In the genomic region with DNA sequence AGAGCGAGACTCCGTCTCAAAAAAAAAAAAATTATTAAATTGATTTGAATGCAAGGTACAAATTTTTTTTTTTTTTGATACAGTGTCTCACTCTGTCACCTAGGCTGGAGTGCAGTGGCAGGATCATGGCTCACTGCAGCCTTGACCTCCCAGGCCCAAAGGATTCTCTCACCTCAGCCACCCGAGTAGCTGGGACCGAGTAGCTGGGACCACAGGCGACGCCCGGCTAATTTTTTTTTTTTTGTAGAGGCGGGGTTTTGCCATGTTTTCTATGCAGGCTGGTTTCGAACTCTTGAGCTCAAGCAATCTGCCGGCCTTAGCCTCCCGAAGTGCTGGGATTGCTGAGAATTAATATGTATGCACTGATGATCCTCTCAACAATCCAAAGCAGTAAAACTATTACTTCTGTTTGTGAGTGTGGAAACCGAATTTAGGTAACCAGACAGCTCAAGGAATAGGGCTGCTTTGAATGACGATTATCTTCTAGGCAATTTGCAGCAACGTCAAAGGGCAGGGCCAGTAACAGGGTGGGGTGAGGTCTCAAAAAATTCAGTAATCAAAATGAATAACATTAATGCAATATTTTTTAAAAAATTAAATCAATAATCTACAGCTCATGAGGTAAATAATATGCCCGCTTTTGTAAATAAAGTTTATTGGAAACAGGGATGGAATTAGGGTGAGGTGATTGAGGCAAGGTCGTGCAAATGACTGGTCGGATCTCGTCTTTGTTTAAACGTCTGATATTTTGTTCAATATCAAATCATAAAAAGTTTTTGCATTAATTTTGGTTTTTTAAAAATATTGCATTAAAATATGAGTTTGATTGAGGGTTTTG, we compare ENCODE assay signal across 8 cellular contexts. TPM values are rescaled to one million over a fixed set of nuclear protein-coding genes. Genes with fewer than 3 reads are reported as not detected.
A peak's percentile ranks its signal among the peaks of the same experiment; 100 is the strongest.
DNase-seq lines count a peak whose midpoint lies in the region; ATAC-seq, FAIRE-seq and TF ChIP-seq lines count a peak whose summit lies in the region.

No MANE protein-coding gene starts in this region.

- H3F3A ChIP-seq in PC-3 (ENCODE audit: low read length, unreplicated experiment), result no peaks in the 10 kb centered on the region

- TF ChIP-seq EP300 in H1 (IDR thresholded peaks at IDR 0.05; ENCODE audit: borderline replicate concordance in 1 of 2, low read depth in 2 of 2, low read length in 2 of 2), result no peak

- no peak overlapping the region for H3K14ac ChIP-seq in H1 (ENCODE audit: insufficient read length)

- H3K4me3 ChIP-seq in PC-3 (ENCODE audit: low read length) (peak overlapping the region; percentile 100), H1 (ENCODE audit: extremely low read depth in 1 of 4, insufficient read depth in 2 of 4, low read depth in 3 of 4, low read length in 4 of 4) (peak overlapping the region; percentile 76 to 92 (median 80)), neutrophil (ENCODE audit: low read depth in 1 of 2, low read length in 1 of 2) (peak overlapping the region; percentile 84 to 85)

- no peak for FAIRE-seq in H1 (lab: Jason Lieb, UNC)

- peak; percentile 36 for DNase-seq in DMS53 (lab: John Stamatoyannopoulos, UW)
- no peak for DNase-seq in DMS53 treated with DMSO at 0.1 percent for 48 hours (lab: John Stamatoyannopoulos, UW; ENCODE audit: unreplicated experiment)
- no peak for DNase-seq in PC-3
- no peak for DNase-seq in H1 (ENCODE audit: low read depth in 1 of 2, low spot score in 2 of 2)
- no peak for DNase-seq in stimulated activated CD4-positive, alpha-beta T cell treated with anti-CD3 and anti-CD28 coated beads, Interleukin-4, amount 100 ng/mL, for 1 hour
- DNase-seq in DMS153 treated with DMSO at 0.1 percent for 48 hours (lab: John Stamatoyannopoulos, UW; ENCODE audit: unreplicated experiment), result no peak
- DNase-seq in NCI-H1048 (lab: John Stamatoyannopoulos, UW), result no peak

- H3K23me2 ChIP-seq in H1 (ENCODE audit: low read depth, low read length), result no peaks in the 10 kb centered on the region

- H3K56ac ChIP-seq in H1 (replicated peaks; ENCODE audit: insufficient read length, low read depth, low read length), result peak overlapping the region; percentile 82

- no peak overlapping the region for H2BK5ac ChIP-seq in H1 (ENCODE audit: low read depth, low read length)

- no peak overlapping the region for H3K4ac ChIP-seq in H1 (replicated peaks; ENCODE audit: insufficient read length, low read depth, low read length)

- H2BK20ac ChIP-seq in H1 (ENCODE audit: low read length), result no peak overlapping the region

- H3K36me3 ChIP-seq in PC-3 (ENCODE audit: low read depth, low read length) (peaks cover 6% of the 10 kb centered on the region), H1 (ENCODE audit: control insufficient read depth in 2 of 4, insufficient read depth in 4 of 4, low read length in 3 of 4) (peaks cover 0 to 12% (median 3%) of the 10 kb centered on the region in 4 experiments; a peak in 3 of 8 replicates), neutrophil (no peaks in the 10 kb centered on the region)

- H2BK120ac ChIP-seq in H1 (replicated peaks; ENCODE audit: low read depth, low read length), result peak overlapping the region; percentile 28

- H3K4me2 ChIP-seq in PC-3 (ENCODE audit: low read length) (peak overlapping the region; percentile 96), H1 (ENCODE audit: insufficient read depth in 1 of 2, low read depth in 2 of 2, low read length in 2 of 2) (peak overlapping the region; percentile 71 to 79)

- peak overlapping the region; percentile 96 for H3K9ac ChIP-seq in PC-3 (ENCODE audit: low read length)
- peak overlapping the region; percentile 61 to 95 (median 89); a peak in 6 of 7 replicates for H3K9ac ChIP-seq in H1 (replicated peaks in 1 of 4; ENCODE audit: extremely low read depth in 1 of 4, low read depth in 3 of 4, low read length in 3 of 4)

- intact Hi-C loops in PC-3 (cut with micrococcal nuclease), result loop anchor here (1.0 kb wide), 1 partner anchor 41 kb away; no protein-coding TSS in a partner anchor

- no peak overlapping the region; the same call in 1 of the 2 replicates for H3K18ac ChIP-seq in H1 (ENCODE audit: extremely low read depth, low read length)

- no peaks in the 10 kb centered on the region for H3K27me3 ChIP-seq in PC-3 (ENCODE audit: low read length)
- H3K27me3 ChIP-seq in H1 (replicated peaks in 1 of 4; ENCODE audit: control insufficient read depth in 3 of 4, extremely low read depth in 1 of 4, insufficient read depth in 3 of 4, low read length in 3 of 4), result no peaks in the 10 kb centered on the region
- no peaks in the 10 kb centered on the region for H3K27me3 ChIP-seq in neutrophil

- H2BK15ac ChIP-seq in H1 (ENCODE audit: low read length), result no peak overlapping the region

- CTCF ChIA-PET in PC-3 (lab: Charles Lee), result interaction anchor here (0.6 to 0.7 kb wide), 3 partner anchors 31 to 517 kb away, joined by 3 to 4 read pairs (median 3); no protein-coding TSS in a partner anchor
- CTCF ChIA-PET in H1 (lab: Charles Lee; ENCODE audit: partially characterized antibody), result interaction anchor here (0.7 to 2.7 kb wide), 10 partner anchors 10 to 1626 kb away, joined by 3 to 13 read pairs (median 4); no protein-coding TSS in a partner anchor

- peak overlapping the region; percentile 88 for H4K5ac ChIP-seq in H1 (ENCODE audit: insufficient read length, low read depth, low read length)

- H3K9me3 ChIP-seq in PC-3 (ENCODE audit: low read length) (no peaks in the 10 kb centered on the region), H1 (ENCODE audit: insufficient read depth in 2 of 2, low read depth in 1 of 2, low read length in 1 of 2) (no peaks in the 10 kb centered on the region), neutrophil (no peaks in the 10 kb centered on the region)

- no peak for TF ChIP-seq RAD21 in H1 (IDR thresholded peaks at IDR 0.05 in 1 of 2, conservative IDR thresholded peaks at IDR 0.05 in 1 of 2; ENCODE audit: low read depth in 2 of 2, low read length in 2 of 2)

- ATAC-seq in PC-3, result no peak

- H2AFZ ChIP-seq in PC-3 (ENCODE audit: low read length) (peak overlapping the region; percentile 97), H1 (ENCODE audit: low read length) (no peak overlapping the region)

- peak overlapping the region; percentile 54; the same call in 1 of the 2 replicates for H3K27ac ChIP-seq in PC-3 (ENCODE audit: low read length)
- H3K27ac ChIP-seq in H1 (ENCODE audit: low read depth, low read length), result peak overlapping the region; percentile 80; the same call in 1 of the 2 replicates
- H3K27ac ChIP-seq in neutrophil, result peak overlapping the region; percentile 82

- WGBS in H1 (ENCODE audit: extremely low coverage in 1 of 2, insufficient coverage in 1 of 2, insufficient read length in 1 of 2, insufficient replicate concordance in 2 of 2, low coverage in 1 of 2, low lambda C conversion rate in 2 of 2, missing lambda C conversion rate in 1 of 2), 2 experiments, result 52% methylated on average over 19 of the region's 19 CpGs; no CpG with 5 or more reads in 1 of the 2 experiments

- no peak overlapping the region for H2BK12ac ChIP-seq in H1 (ENCODE audit: low read depth, low read length)

- POLR2A ChIA-PET in PC-3 (lab: Charles Lee; ENCODE audit: unreplicated experiment), result interaction anchor here (0.6 kb wide), 1 partner anchor 41 kb away, joined by 3 read pairs; no protein-coding TSS in a partner anchor
- POLR2A ChIA-PET in H1 (lab: Charles Lee; ENCODE audit: partially characterized antibody), result interaction anchor here (0.6 to 2.6 kb wide), 22 partner anchors 8 to 220 kb away, joined by 3 to 10 read pairs (median 4); a partner anchor contains a TSS

- H3K79me2 ChIP-seq in PC-3 (ENCODE audit: low read length) (peaks cover 42% of the 10 kb centered on the region), H1 (ENCODE audit: control insufficient read depth in 1 of 2, insufficient read depth in 2 of 2, low read length in 2 of 2) (peaks cover 2 to 38% of the 10 kb centered on the region in 2 experiments; a peak in 3 of 4 replicates)

- H3K79me1 ChIP-seq in H1 (ENCODE audit: low read depth, low read length), result no peaks in the 10 kb centered on the region

- no peak for TF ChIP-seq POLR2A in H1 (IDR thresholded peaks at IDR 0.05; ENCODE audit: control extremely low read depth in 1 of 2, low read depth in 2 of 2, low read length in 2 of 2)

- TF ChIP-seq CTCF in PC-3 (conservative IDR thresholded peaks at IDR 0.05; ENCODE audit: low read depth, low read length), result no peak
- TF ChIP-seq CTCF in H1 (IDR thresholded peaks at IDR 0.05; ENCODE audit: control extremely low read depth in 1 of 3, insufficient read depth in 1 of 3, low read depth in 1 of 3, low read length in 3 of 3), result no peak
- TF ChIP-seq CTCF in neutrophil (IDR thresholded peaks at IDR 0.05), result no peak

- no peak overlapping the region for H2AK5ac ChIP-seq in H1 (ENCODE audit: low read depth, low read length)

- BruUV-seq in PC-3 (replicated peaks; lab: Mats Ljungman, UMichigan), result TSS peak; percentile 74

- H4K91ac ChIP-seq in H1 (replicated peaks; ENCODE audit: insufficient read length, low read length), result no peak overlapping the region

- H4K8ac ChIP-seq in H1 (ENCODE audit: extremely low read depth, insufficient read depth, low read length), result peak overlapping the region; percentile 53; the same call in 1 of the 2 replicates

- no peaks in the 10 kb centered on the region for H3K9me2 ChIP-seq in PC-3 (replicated peaks; ENCODE audit: low read length)

- H4K20me1 ChIP-seq in PC-3 (ENCODE audit: low read length) (no peaks in the 10 kb centered on the region), H1 (replicated peaks in 1 of 2; ENCODE audit: control insufficient read depth in 1 of 2, insufficient read depth in 2 of 2, low read length in 2 of 2) (peaks cover 0 to 3% of the 10 kb centered on the region in 2 experiments)

- no peak overlapping the region for H3K23ac ChIP-seq in H1 (ENCODE audit: insufficient read length)

- no peaks in the 10 kb centered on the region; the same call in 1 of the 2 replicates for H3K4me1 ChIP-seq in PC-3 (ENCODE audit: insufficient read depth, low read length)
- H3K4me1 ChIP-seq in H1 (replicated peaks in 1 of 4; ENCODE audit: control insufficient read depth in 3 of 4, insufficient read depth in 4 of 4, low read length in 3 of 4), result no peaks in the 10 kb centered on the region; a peak in 1 of 7 replicates
- peaks cover 9 to 11% of the 10 kb centered on the region in 2 experiments for H3K4me1 ChIP-seq in neutrophil (ENCODE audit: control insufficient read depth in 1 of 2, insufficient read depth in 1 of 2, low read depth in 1 of 2, low read length in 1 of 2)

RNA-seq across cellular contexts. Expression of a gene that starts 1.2 kb away (rescaled TPM):
- total RNA-seq in PC-3 (2014; rRNA removed), result 21.5 and 29.5 TPM in 2 replicates
- 45.8 and 46.7 TPM in 2 replicates for total RNA-seq in H1 (2021; fragmentation: NEBNext Ultra II Directional; extraction: Animal tissue kit (Norgen Biotek cat#: 25700))
- polyA plus RNA-seq in H1 (2011; rRNA removed), result 5.9 and 7.1 TPM in 2 replicates
- 12.6 TPM for polyA plus RNA-seq in H1 (2011; cell fraction: cytosol; rRNA removed)
- 12.4 TPM for polyA plus RNA-seq in H1 (2011; cell fraction: nucleus; rRNA removed)
- polyA plus RNA-seq in H1 (2012, experiment 1 of 2), result 22.3 to 35.4 TPM (median 23.4 TPM) in 4 replicates
- polyA plus RNA-seq in H1 (2012, experiment 2 of 2), result 2.2 TPM
- 31.5 TPM for polyA plus RNA-seq in H1 (2013, experiment 1 of 2)
- 29.1 TPM for polyA plus RNA-seq in H1 (2013, experiment 2 of 2)
- polyA minus RNA-seq in H1 (2011; rRNA and poly(A)+ RNA removed), result 32.8 and 37.9 TPM in 2 replicates
- 17.0 TPM for polyA minus RNA-seq in H1 (2011; cell fraction: cytosol; rRNA and poly(A)+ RNA removed)
- 22.0 TPM for polyA minus RNA-seq in H1 (2011; cell fraction: nucleus; rRNA and poly(A)+ RNA removed)

RNA-seq across cellular contexts. Expression of a gene that starts 39.2 kb away (rescaled TPM):
- total RNA-seq in PC-3 (2014; rRNA removed), result 5.9 and 7.7 TPM in 2 replicates
- 7.3 and 7.7 TPM in 2 replicates for total RNA-seq in H1 (2021; fragmentation: NEBNext Ultra II Directional; extraction: Animal tissue kit (Norgen Biotek cat#: 25700))
- polyA plus RNA-seq in H1 (2011; rRNA removed), result 5.5 and 5.6 TPM in 2 replicates
- polyA plus RNA-seq in H1 (2011; cell fraction: cytosol; rRNA removed), result 8.6 TPM
- polyA plus RNA-seq in H1 (2011; cell fraction: nucleus; rRNA removed), result 12.8 TPM
- 7.9 to 9.3 TPM (median 8.9 TPM) in 4 replicates for polyA plus RNA-seq in H1 (2012, experiment 1 of 2)
- polyA plus RNA-seq in H1 (2012, experiment 2 of 2), result 0.45 TPM
- 3.9 TPM for polyA plus RNA-seq in H1 (2013, experiment 1 of 2)
- polyA plus RNA-seq in H1 (2013, experiment 2 of 2), result 4.7 TPM
- polyA minus RNA-seq in H1 (2011; rRNA and poly(A)+ RNA removed), result 48.5 and 74.4 TPM in 2 replicates
- 22.1 TPM for polyA minus RNA-seq in H1 (2011; cell fraction: cytosol; rRNA and poly(A)+ RNA removed)
- 17.7 TPM for polyA minus RNA-seq in H1 (2011; cell fraction: nucleus; rRNA and poly(A)+ RNA removed)

RNA-seq across cellular contexts. Expression of a gene that starts 49.9 kb away (rescaled TPM):
- 13.4 and 19.2 TPM in 2 replicates for total RNA-seq in PC-3 (2014; rRNA removed)
- total RNA-seq in H1 (2021; fragmentation: NEBNext Ultra II Directional; extraction: Animal tissue kit (Norgen Biotek cat#: 25700)), result 10.8 and 12.8 TPM in 2 replicates
- 7.3 and 7.5 TPM in 2 replicates for polyA plus RNA-seq in H1 (2011; rRNA removed)
- polyA plus RNA-seq in H1 (2011; cell fraction: cytosol; rRNA removed), result 11.7 TPM
- polyA plus RNA-seq in H1 (2011; cell fraction: nucleus; rRNA removed), result 10.3 TPM
- 12.2 to 13.3 TPM (median 12.6 TPM) in 4 replicates for polyA plus RNA-seq in H1 (2012, experiment 1 of 2)
- 5.7 TPM for polyA plus RNA-seq in H1 (2012, experiment 2 of 2)
- polyA plus RNA-seq in H1 (2013, experiment 1 of 2), result 3.8 TPM
- 3.6 TPM for polyA plus RNA-seq in H1 (2013, experiment 2 of 2)
- polyA minus RNA-seq in H1 (2011; rRNA and poly(A)+ RNA removed), result 13.0 and 13.7 TPM in 2 replicates
- polyA minus RNA-seq in H1 (2011; cell fraction: cytosol; rRNA and poly(A)+ RNA removed), result 7.0 TPM
- polyA minus RNA-seq in H1 (2011; cell fraction: nucleus; rRNA and poly(A)+ RNA removed), result 6.8 TPM
